8 cellular contexts compared by ENCODE assay signal in genomic region chr5:137822158-137822764, GRCh38. TPM values are rescaled to one million over a fixed set of nuclear protein-coding genes. Genes with fewer than 3 reads are reported as not detected.
DNase-seq lines count a peak whose midpoint lies in the region; ATAC-seq and TF ChIP-seq lines count a peak whose summit lies in the region.

No MANE protein-coding gene starts in this region.

- no peaks in the 10 kb centered on the region for H3K36me3 ChIP-seq in cardiac muscle cell
- H3K36me3 ChIP-seq in right atrium auricular region: no peaks in the 10 kb centered on the region
- no peaks in the 10 kb centered on the region for H3K36me3 ChIP-seq in colonic mucosa
- no peaks in the 10 kb centered on the region for H3K36me3 ChIP-seq in mucosa of descending colon (ENCODE audit: low read depth)

- H3K9ac ChIP-seq in colonic mucosa (ENCODE audit: low read depth in 2 of 2, low read length in 2 of 2): no peak overlapping the region

- H3K4me3 ChIP-seq in cardiac muscle cell: no peak overlapping the region
- no peak overlapping the region for H3K4me3 ChIP-seq in right atrium auricular region
- H3K4me3 ChIP-seq in colonic mucosa: no peak overlapping the region
- H3K4me3 ChIP-seq in mucosa of descending colon: no peak overlapping the region

- peak; percentile 66 for TF ChIP-seq CTCF in cardiac muscle cell (IDR thresholded peaks at IDR 0.05; ENCODE audit: low read depth, low read length)
- peak in 1 of 2 donors; percentile 54 for TF ChIP-seq CTCF in right atrium auricular region (IDR thresholded peaks at IDR 0.05)
- peak; percentile 27 for TF ChIP-seq CTCF in colonic mucosa (IDR thresholded peaks at IDR 0.05)
- no peak for TF ChIP-seq CTCF in mucosa of descending colon (IDR thresholded peaks at IDR 0.05)

- peak; percentile 54 for ATAC-seq in mucosa of descending colon

- intact Hi-C loops in colonic mucosa (cut with DNase I): loop anchor here (5.0 kb wide), 1 partner anchor 190 kb away; no protein-coding TSS in a partner anchor
- intact Hi-C loops in mucosa of descending colon (cut with DNase I, micrococcal nuclease): loop anchor here in 1 of 2 donors (5.0 kb wide), 1 partner anchor 45 kb away; no protein-coding TSS in a partner anchor

- H3K27ac ChIP-seq in cardiac muscle cell (no peak overlapping the region), right atrium auricular region (peak overlapping the region in 1 of 2 donors; percentile 25), colonic mucosa (no peak overlapping the region)

- H3K4me1 ChIP-seq in cardiac muscle cell (ENCODE audit: low read depth): no peaks in the 10 kb centered on the region
- H3K4me1 ChIP-seq in right atrium auricular region: peaks cover 0 to 11% of the 10 kb centered on the region in 2 donors
- H3K4me1 ChIP-seq in colonic mucosa: no peaks in the 10 kb centered on the region
- H3K4me1 ChIP-seq in mucosa of descending colon (ENCODE audit: low read depth): no peaks in the 10 kb centered on the region

- DNase-seq in cardiac muscle cell (ENCODE audit: low read depth in 1 of 2, low spot score in 1 of 2) (peak; percentile 59 to 78), right atrium auricular region (ENCODE audit: low spot score) (no peak), NCI-H526 treated with DMSO at 0.1 percent for 48 hours (lab: John Stamatoyannopoulos, UW) (peak; percentile 5), colonic mucosa (peak; percentile 38), mucosa of descending colon (peak in 2 of 3 donors; percentile 63 to 68), GOT3 (lab: John Stamatoyannopoulos, UW) (no peak), mesenteric fat pad (ENCODE audit: low spot score) (no peak), NCI-H1048 (lab: John Stamatoyannopoulos, UW) (no peak)

- no peaks in the 10 kb centered on the region for H3K27me3 ChIP-seq in cardiac muscle cell
- no peaks in the 10 kb centered on the region for H3K27me3 ChIP-seq in right atrium auricular region
- no peaks in the 10 kb centered on the region for H3K27me3 ChIP-seq in colonic mucosa

- no peaks in the 10 kb centered on the region for H3K9me3 ChIP-seq in cardiac muscle cell (ENCODE audit: low read depth)
- peaks cover 0 to 8% of the 10 kb centered on the region in 2 donors for H3K9me3 ChIP-seq in right atrium auricular region
- no peaks in the 10 kb centered on the region for H3K9me3 ChIP-seq in colonic mucosa
- H3K9me3 ChIP-seq in mucosa of descending colon: no peaks in the 10 kb centered on the region

RNA-seq across cellular contexts. Expression of gene MYOT, which starts 45.4 kb away (rescaled TPM):
- total RNA-seq in cardiac muscle cell (not detected in 2 replicates), right atrium auricular region (10 to 100 TPM; 29.7 to 55.4 TPM), colonic mucosa (1 to 10 TPM in 1 of 2 donors, under 1 TPM in 1; 0.35 to 3.2 TPM), mucosa of descending colon (1 to 10 TPM in 2 of 3 donors, under 1 TPM in 1; 0.84 to 8.4 (median 2.0) TPM), mesenteric fat pad (0.64 TPM)
- polyA plus RNA-seq in cardiac muscle cell: 0.22 TPM in 1 of 2 replicates, not detected in the other

Comparison
In these comparisons a context has a peak if more than half of its experiments do, and no peak if none do; other contexts are left out.
1. DNase-seq: peak in cardiac muscle cell (2 of 2), NCI-H526 treated with DMSO at 0.1 percent for 48 hours (single experiment), colonic mucosa (single experiment) and mucosa of descending colon (2 of 3); none in right atrium auricular region (single experiment), GOT3 (single experiment), mesenteric fat pad (single experiment) and NCI-H1048 (single experiment).